In the genomic region with DNA sequence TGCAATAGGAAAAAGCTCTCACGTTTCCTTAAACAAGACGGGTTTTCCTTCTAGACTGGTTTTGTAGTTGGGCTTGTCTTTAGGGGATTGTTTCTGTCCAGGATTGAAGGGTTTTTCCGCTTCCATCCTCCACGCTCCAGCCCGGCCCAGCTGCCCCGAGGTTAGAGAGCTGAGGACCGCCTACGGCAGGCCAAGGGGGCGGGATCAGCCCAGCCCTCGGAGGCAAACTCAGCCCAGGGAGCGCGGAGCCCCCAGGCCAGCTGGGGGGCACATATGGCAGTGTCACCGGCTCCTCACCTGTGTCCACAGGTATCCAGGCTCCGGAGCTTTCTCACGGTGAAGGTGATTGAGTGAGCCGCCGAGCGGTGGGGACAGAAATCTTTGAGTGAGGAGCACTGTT, we compare ENCODE assay signal across 24 cellular contexts.
DNase-seq lines count a peak whose midpoint lies in the region; ATAC-seq and TF ChIP-seq lines count a peak whose summit lies in the region.
"Had no signal": no experiment of that assay in that cellular context is flagged by ENCODE, and none has a peak within 500 bp of the region (broad histone marks: within the 10 kb centered on the region; RNA-seq: fewer than 3 reads in every experiment).

No MANE protein-coding gene starts in this region.

- H3K27me3 Mint-ChIP-seq in activated T-helper 17 cell treated with anti-CD3 and anti-CD28 coated beads, Interleukin-2, amount 50 U/mL, for 72 hours, result peaks cover 3% of the 10 kb centered on the region

- peak in 1 of 2 donors; percentile 68 for ATAC-seq in gastrocnemius medialis
- ATAC-seq in activated T-helper 17 cell treated with anti-CD3 and anti-CD28 coated beads, Interleukin-2, amount 50 U/mL, for 72 hours (replicated peaks), result no peak
- ATAC-seq: A549; effector memory CD8-positive, alpha-beta T cell; GM12878; natural killer cell; T-cell had no signal

- no peak overlapping the region for H3K27ac Mint-ChIP-seq in activated T-helper 17 cell treated with anti-CD3 and anti-CD28 coated beads, Interleukin-2, amount 50 U/mL, for 72 hours
- H3K27ac Mint-ChIP-seq: activated T-cell treated with anti-CD3 and anti-CD28 coated beads, Interleukin-2, amount 50 U/mL, for 24 hours; effector memory CD8-positive, alpha-beta T cell; natural killer cell; T-cell had no signal

- H3K36me3 ChIP-seq in H7 (replicated peaks; ENCODE audit: control insufficient read depth, insufficient read depth, low read length) (no peaks in the 10 kb centered on the region), gastrocnemius medialis (no peaks in the 10 kb centered on the region)
- H3K36me3 ChIP-seq: ovary, SJCRH30 had no signal

- H3K27me3 ChIP-seq in H7 (ENCODE audit: control insufficient read depth, insufficient read depth, low read length) (no peaks in the 10 kb centered on the region), gastrocnemius medialis (peaks cover 11 to 13% (median 11%) of the 10 kb centered on the region in 3 donors)
- H3K27me3 ChIP-seq: ovary, SJCRH30 had no signal

- H3K4me3 ChIP-seq in H7 (ENCODE audit: insufficient read depth, low read depth, low read length) (no peak overlapping the region), gastrocnemius medialis (peak overlapping the region in 1 of 4 donors; percentile 34)
- H3K4me3 ChIP-seq: A549, GM12878, ovary, SJCRH30 had no signal

- no peak for TF ChIP-seq POLR2A in gastrocnemius medialis (IDR thresholded peaks at IDR 0.05)

- intact Hi-C loops in cardiac septum (cut with DNase I) (loop anchor here (10.0 kb wide), 1 partner anchor 97 kb away; no protein-coding TSS in a partner anchor), gastrocnemius medialis (cut with DNase I; ENCODE audit: low total_unique reads) (no loop called here)

- H3K9me3 ChIP-seq in gastrocnemius medialis, result no peaks in the 10 kb centered on the region
- H3K9me3 ChIP-seq: ovary, SJCRH30 had no signal

- H3K27ac ChIP-seq in gastrocnemius medialis, result peak overlapping the region; percentile 60 to 71 (median 64)
- H3K27ac ChIP-seq: A549, ovary had no signal

- H3K9me3 Mint-ChIP-seq in activated T-helper 17 cell treated with anti-CD3 and anti-CD28 coated beads, Interleukin-2, amount 50 U/mL, for 72 hours, result peaks cover 10% of the 10 kb centered on the region
- H3K9me3 Mint-ChIP-seq: activated T-cell treated with anti-CD3 and anti-CD28 coated beads, Interleukin-2, amount 50 U/mL, for 24 hours; natural killer cell had no signal

- H3K4me1 Mint-ChIP-seq in activated T-helper 17 cell treated with anti-CD3 and anti-CD28 coated beads, Interleukin-2, amount 50 U/mL, for 72 hours, result no peaks in the 10 kb centered on the region
- H3K4me1 Mint-ChIP-seq: natural killer cell, T-cell had no signal

- H3K4me3 Mint-ChIP-seq in activated T-helper 17 cell treated with anti-CD3 and anti-CD28 coated beads, Interleukin-2, amount 50 U/mL, for 72 hours, result no peak overlapping the region
- H3K4me3 Mint-ChIP-seq: activated T-cell treated with anti-CD3 and anti-CD28 coated beads, Interleukin-2, amount 50 U/mL, for 24 hours; effector memory CD8-positive, alpha-beta T cell; natural killer cell; T-cell had no signal

- peak; percentile 70 for DNase-seq in H7
- peak; percentile 65 for DNase-seq in cardiac septum (ENCODE audit: low spot score)
- DNase-seq in left kidney (ENCODE audit: low read depth, low spot score), result peak; percentile 46
- DNase-seq in gastrocnemius medialis, result peak in 1 of 2 donors; percentile 38
- DNase-seq in glomerular visceral epithelial cell (ENCODE audit: extremely low spot score), result no peak
- no peak for DNase-seq in NCI-H82 (lab: John Stamatoyannopoulos, UW)
- no peak for DNase-seq in stimulated activated naive CD4-positive, alpha-beta T cell treated with Interleukin-2 at 50 U/mL for 16 hours (lab: John Stamatoyannopoulos, UW)
- DNase-seq: activated CD4-positive, alpha-beta T cell treated with anti-CD3 and anti-CD28 coated beads for 4 hours; activated naive CD4-positive, alpha-beta T cell; activated T-cell treated with anti-CD3 and anti-CD28 coated beads, Interleukin-2, amount 50 U/mL, for 24 hours; effector memory CD8-positive, alpha-beta T cell; foreskin melanocyte; KBM-7; midbrain; natural killer cell; NCI-H1436; NK-92 treated with Interleukin-12 subunit alpha and Interleukin-12 subunit beta, amount 100 ng/mL, for 24 hours; SJCRH30; stimulated activated CD8-positive, alpha-beta memory T cell treated with anti-CD3 and anti-CD28 coated beads, Interleukin-4, amount 100 ng/mL, for 48 hours; T-cell had no signal

- peaks cover 0 to 8% of the 10 kb centered on the region in 2 donors for H3K4me1 ChIP-seq in gastrocnemius medialis
- H3K4me1 ChIP-seq: A549 had no signal

- H3K36me3 Mint-ChIP-seq in activated T-helper 17 cell treated with anti-CD3 and anti-CD28 coated beads, Interleukin-2, amount 50 U/mL, for 72 hours (ENCODE audit: low read depth), result no peaks in the 10 kb centered on the region
- H3K36me3 Mint-ChIP-seq: natural killer cell, T-cell had no signal

- no peak for TF ChIP-seq CTCF in gastrocnemius medialis (IDR thresholded peaks at IDR 0.05 in 4 of 5, conservative IDR thresholded peaks at IDR 0.05 in 1 of 5)

- in situ Hi-C loops in gastrocnemius medialis (cut with MboI; ENCODE audit: low sequenced_read_pairs in 4 of 4), result no loop called here

Comparison
In these comparisons a context has a peak if more than half of its experiments do, and no peak if none do; other contexts are left out.
1. DNase-seq: peak in H7 (single experiment), cardiac septum (single experiment) and left kidney (single experiment); none in glomerular visceral epithelial cell (single experiment), NCI-H82 (single experiment) and stimulated activated naive CD4-positive, alpha-beta T cell treated with Interleukin-2 at 50 U/mL for 16 hours (single experiment).